In genomic region chr13:45834411-45834994, GRCh38 we compare ENCODE assay signal across 15 cellular contexts. TPM values are rescaled to one million over a fixed set of nuclear protein-coding genes. Genes with fewer than 3 reads are reported as not detected.
DNase-seq lines count a peak whose midpoint lies in the region; ATAC-seq and TF ChIP-seq lines count a peak whose summit lies in the region.
"Had no signal": no experiment of that assay in that cellular context is flagged by ENCODE, and none has a peak within 500 bp of the region (broad histone marks: within the 10 kb centered on the region; RNA-seq: fewer than 3 reads in every experiment).

No MANE protein-coding gene starts in this region.

- H3K4me3 ChIP-seq in BLaER1, result no peak overlapping the region
- no peak overlapping the region for H3K4me3 ChIP-seq in coronary artery
- no peak overlapping the region for H3K4me3 ChIP-seq in neural progenitor cell
- no peak overlapping the region for H3K4me3 ChIP-seq in SJCRH30
- H3K4me3 ChIP-seq: MG63 had no signal

- no peaks in the 10 kb centered on the region for H3K79me2 ChIP-seq in neural progenitor cell (ENCODE audit: low read depth)

- peaks cover 25% of the 10 kb centered on the region for H3K4me1 Mint-ChIP-seq in neural progenitor cell
- H3K4me1 Mint-ChIP-seq: CD4-positive, CD25-positive, alpha-beta regulatory T cell had no signal

- H3K27me3 Mint-ChIP-seq in neural progenitor cell (ENCODE audit: insufficient read depth, low read depth), result peaks cover 2% of the 10 kb centered on the region
- H3K27me3 Mint-ChIP-seq: CD4-positive, CD25-positive, alpha-beta regulatory T cell had no signal

- TF ChIP-seq CTCF in RWPE1 (conservative IDR thresholded peaks at IDR 0.05; ENCODE audit: low read depth) (no peak), coronary artery (IDR thresholded peaks at IDR 0.05) (no peak), neural progenitor cell (IDR thresholded peaks at IDR 0.05) (no peak)

- no peak overlapping the region for H3K9ac ChIP-seq in BLaER1
- no peak overlapping the region for H3K9ac ChIP-seq in neural progenitor cell

- H2AFZ ChIP-seq in neural progenitor cell (replicated peaks), result no peak overlapping the region

- no peaks in the 10 kb centered on the region for H3K9me3 Mint-ChIP-seq in neural progenitor cell

- H3F3A ChIP-seq in neural progenitor cell (ENCODE audit: low read depth), result peaks cover 9% of the 10 kb centered on the region

- no peak overlapping the region for H3K27ac Mint-ChIP-seq in neural progenitor cell

- H3K4me2 ChIP-seq in BLaER1 (peak overlapping the region; percentile 16; the same call in 1 of the 2 replicates), neural progenitor cell (peak overlapping the region; percentile 24)

- no peaks in the 10 kb centered on the region for H3K36me3 ChIP-seq in BLaER1
- no peaks in the 10 kb centered on the region for H3K36me3 ChIP-seq in neural progenitor cell
- H3K36me3 ChIP-seq in SJCRH30, result no peaks in the 10 kb centered on the region
- H3K36me3 ChIP-seq: MG63 had no signal

- CTCF ChIA-PET in RWPE1 (lab: Yijun Ruan, JAX), result no interaction called here

- DNase-seq in RWPE1 (ENCODE audit: low spot score), result no peak
- DNase-seq in coronary artery (ENCODE audit: low spot score), result peak; percentile 41
- no peak for DNase-seq in neural progenitor cell (ENCODE audit: low spot score)
- no peak for DNase-seq in CD1c-positive myeloid dendritic cell (ENCODE audit: extremely low spot score)
- no peak for DNase-seq in SJCRH30
- DNase-seq: CD4-positive, CD25-positive, alpha-beta regulatory T cell; GF-D8; NCI-H1417; NCI-H2081 treated with DMSO at 0.1 percent for 48 hours; NCI-H526; OCI-M1 had no signal

- H4K20me1 ChIP-seq in BLaER1 (no peaks in the 10 kb centered on the region), neural progenitor cell (ENCODE audit: low read depth) (no peaks in the 10 kb centered on the region)

- no peaks in the 10 kb centered on the region for H3K9me3 ChIP-seq in BLaER1
- H3K9me3 ChIP-seq in neural progenitor cell (ENCODE audit: low read depth), result no peaks in the 10 kb centered on the region
- H3K9me3 ChIP-seq in SJCRH30 (replicated peaks), result no peaks in the 10 kb centered on the region
- H3K9me3 ChIP-seq: MG63 had no signal

- H3K4me1 ChIP-seq in BLaER1 (peaks cover 26% of the 10 kb centered on the region), neural progenitor cell (peaks cover 12% of the 10 kb centered on the region), SJCRH30 (no peaks in the 10 kb centered on the region)

- H3K4me3 Mint-ChIP-seq in neural progenitor cell, result no peak overlapping the region
- H3K4me3 Mint-ChIP-seq: CD4-positive, CD25-positive, alpha-beta regulatory T cell had no signal

- no peaks in the 10 kb centered on the region for H3K36me3 Mint-ChIP-seq in neural progenitor cell
- H3K36me3 Mint-ChIP-seq: CD4-positive, CD25-positive, alpha-beta regulatory T cell had no signal

- H3K27me3 ChIP-seq in BLaER1 (no peaks in the 10 kb centered on the region), neural progenitor cell (no peaks in the 10 kb centered on the region), SJCRH30 (no peaks in the 10 kb centered on the region)
- H3K27me3 ChIP-seq: MG63 had no signal

- no peak overlapping the region for H3K27ac ChIP-seq in BLaER1
- peak overlapping the region; percentile 68 for H3K27ac ChIP-seq in RWPE1
- no peak overlapping the region for H3K27ac ChIP-seq in coronary artery
- peak overlapping the region; percentile 44 for H3K27ac ChIP-seq in neural progenitor cell
- no peak overlapping the region for H3K27ac ChIP-seq in SJCRH30

- ATAC-seq in HG03108 (IDR thresholded peaks at IDR 0.05; ENCODE audit: unreplicated experiment), result no peak
- no peak for ATAC-seq in GM21515 (IDR thresholded peaks at IDR 0.05; ENCODE audit: unreplicated experiment)

- POLR2A ChIA-PET in RWPE1 (lab: Yijun Ruan, JAX; ENCODE audit: low non-redundant PET), result no interaction called here

RNA-seq across cellular contexts. Expression of gene SIAH3, which starts 17.1 kb away (rescaled TPM):
- total RNA-seq in neural progenitor cell (ENCODE audit: low replicate concordance), result not detected in 2 replicates
- total RNA-seq in SJCRH30 (2014; rRNA removed; shearing (Covaris generic)), result not detected in 2 replicates
- total RNA-seq: CD4-positive, CD25-positive, alpha-beta regulatory T cell had no signal

Comparison
In these comparisons a context has a peak if more than half of its experiments do, and no peak if none do; other contexts are left out.
1. H3K27ac ChIP-seq: peak in RWPE1 (single experiment) and neural progenitor cell (single experiment); none in BLaER1 (single experiment), coronary artery (0 of 2) and SJCRH30 (single experiment).